Comparison of ENCODE assay signal across 11 cellular contexts in genomic region chr16:31456988-31457360, GRCh38. TPM values are rescaled to one million over a fixed set of nuclear protein-coding genes. Genes with fewer than 3 reads are reported as not detected.
A peak's percentile ranks its signal among the peaks of the same experiment; 100 is the strongest.
DNase-seq lines count a peak whose midpoint lies in the region; ATAC-seq and TF ChIP-seq lines count a peak whose summit lies in the region.
"Had no signal": no experiment of that assay in that cellular context is flagged by ENCODE, and none has a peak within 500 bp of the region (broad histone marks: within the 10 kb centered on the region; RNA-seq: fewer than 3 reads in every experiment).

No MANE protein-coding gene starts in this region.

- ATAC-seq in GM21737 (IDR thresholded peaks at IDR 0.05; ENCODE audit: unreplicated experiment) (no peak), HG02678 (IDR thresholded peaks at IDR 0.05; ENCODE audit: unreplicated experiment) (no peak)

- H3K27ac ChIP-seq in SK-N-MC = no peak overlapping the region
- H3K27ac ChIP-seq in skeletal muscle tissue (ENCODE audit: low read depth, low read length) = peak overlapping the region; percentile 97

- CTCF ChIA-PET in activated naive CD4-positive, alpha-beta T cell treated with anti-CD3 and anti-CD28 coated beads, Interleukin-2, amount 10 ng/mL, durations not matched to agents 7 days and 5 days (lab: Charles Lee) = interaction anchor here (1.4 to 7.8 kb wide), 3 partner anchors 71 to 410 kb away, joined by 5 to 62 read pairs (median 29); no protein-coding TSS in a partner anchor

- no peaks in the 10 kb centered on the region for H3K9me3 Mint-ChIP-seq in activated naive CD4-positive, alpha-beta T cell treated with anti-CD3 and anti-CD28 coated beads, Interleukin-2, amount 10 ng/mL, durations not matched to agents 7 days and 5 days

- peaks cover 58% of the 10 kb centered on the region for H3K4me1 Mint-ChIP-seq in activated naive CD4-positive, alpha-beta T cell treated with anti-CD3 and anti-CD28 coated beads, Interleukin-2, amount 10 ng/mL, durations not matched to agents 7 days and 5 days

- peak overlapping the region; percentile 21 for H3K4me3 Mint-ChIP-seq in activated naive CD4-positive, alpha-beta T cell treated with anti-CD3 and anti-CD28 coated beads, Interleukin-2, amount 10 ng/mL, durations not matched to agents 7 days and 5 days

- peaks cover 3% of the 10 kb centered on the region for H3K27me3 Mint-ChIP-seq in activated naive CD4-positive, alpha-beta T cell treated with anti-CD3 and anti-CD28 coated beads, Interleukin-2, amount 10 ng/mL, durations not matched to agents 7 days and 5 days

- H3K36me3 Mint-ChIP-seq in activated naive CD4-positive, alpha-beta T cell treated with anti-CD3 and anti-CD28 coated beads, Interleukin-2, amount 10 ng/mL, durations not matched to agents 7 days and 5 days = peaks cover 28% of the 10 kb centered on the region

- H3K9me3 ChIP-seq in SK-N-MC (ENCODE audit: low read depth, low read length) (no peaks in the 10 kb centered on the region), skeletal muscle tissue (ENCODE audit: control insufficient read depth in 3 of 3, low read length in 3 of 3) (no peaks in the 10 kb centered on the region)

- H3K4me3 ChIP-seq in SK-N-MC = peak overlapping the region; percentile 97
- H3K4me3 ChIP-seq in fibroblast of pulmonary artery (replicated peaks; ENCODE audit: low read depth, low read length) = peak overlapping the region; percentile 12
- peak overlapping the region; percentile 43 to 97 (median 96) for H3K4me3 ChIP-seq in skeletal muscle tissue (ENCODE audit: low read length in 3 of 3)
- H3K4me3 ChIP-seq: lung had no signal

- H3K4me1 ChIP-seq in skeletal muscle tissue (ENCODE audit: control insufficient read depth in 3 of 3, insufficient read depth in 3 of 3, low read length in 3 of 3) = peaks cover 58 to 62% (median 62%) of the 10 kb centered on the region in 3 donors

- TF ChIP-seq CTCF in fibroblast of pulmonary artery (IDR thresholded peaks at IDR 0.05; ENCODE audit: low read length, missing control alignments) = no peak

- peak overlapping the region; percentile 19 for H3K27ac Mint-ChIP-seq in activated naive CD4-positive, alpha-beta T cell treated with anti-CD3 and anti-CD28 coated beads, Interleukin-2, amount 10 ng/mL, durations not matched to agents 7 days and 5 days

- DNase-seq in activated naive CD4-positive, alpha-beta T cell treated with anti-CD3 and anti-CD28 coated beads, Interleukin-2, amount 10 ng/mL, durations not matched to agents 7 days and 5 days = no peak
- DNase-seq in activated naive CD4-positive, alpha-beta T cell treated with Interleukin-2 at 50 U/mL for 16 hours = no peak
- DNase-seq in SK-N-MC (ENCODE audit: low read depth, low spot score) (no peak), fibroblast of pulmonary artery (ENCODE audit: low read depth) (no peak), SHP77 (lab: John Stamatoyannopoulos, UW) (no peak)
- DNase-seq: anterior cingulate cortex, NCI-H1092 treated with DMSO at 0.1 percent for 48 hours had no signal

- peak overlapping the region; percentile 5 for H3K9ac ChIP-seq in SK-N-MC (ENCODE audit: insufficient read length)
- H3K9ac ChIP-seq in skeletal muscle tissue (ENCODE audit: low read depth in 1 of 3, low read length in 3 of 3) = peak overlapping the region; percentile 95 to 99 (median 98)

- H3K27me3 ChIP-seq in skeletal muscle tissue (ENCODE audit: control insufficient read depth in 3 of 3, insufficient read depth in 3 of 3, low read length in 3 of 3) = no peaks in the 10 kb centered on the region

- H3K36me3 ChIP-seq in SK-N-MC (ENCODE audit: insufficient read depth, low read length) (0 out of 2 replicates have a peak, but pooled peaks cover 3% of the 10 kb centered on the region), skeletal muscle tissue (ENCODE audit: control insufficient read depth in 3 of 3, insufficient read depth in 3 of 3, low read length in 3 of 3) (peaks cover 3 to 8% (median 6%) of the 10 kb centered on the region in 3 donors)

RNA-seq across cellular contexts. Expression of gene ARMC5, which starts 2.3 kb away (rescaled TPM):
- total RNA-seq in skeletal muscle tissue = 6.8 TPM

RNA-seq across cellular contexts. Expression of gene ZNF843, which starts 14.4 kb away (rescaled TPM):
- 0.52 TPM for total RNA-seq in skeletal muscle tissue

RNA-seq across cellular contexts. Expression of gene TGFB1I1, which starts 15.0 kb away (rescaled TPM):
- 30.8 TPM for total RNA-seq in skeletal muscle tissue

RNA-seq across cellular contexts. Expression of gene SLC5A2, which starts 25.9 kb away (rescaled TPM):
- total RNA-seq in skeletal muscle tissue = not detected

RNA-seq across cellular contexts. Expression of gene COX6A2, which starts 28.8 kb away (rescaled TPM):
- total RNA-seq in skeletal muscle tissue = 49.1 TPM
- total RNA-seq: lung had no signal

Comparison
In these comparisons a context has a peak if more than half of its experiments do, and no peak if none do; other contexts are left out.
1. H3K4me3 ChIP-seq: peak in every context shown above with its lines; median percentile 97 in SK-N-MC; 96 in skeletal muscle tissue; 12 in fibroblast of pulmonary artery.